15 cellular contexts compared by ENCODE assay signal in the genomic region with DNA sequence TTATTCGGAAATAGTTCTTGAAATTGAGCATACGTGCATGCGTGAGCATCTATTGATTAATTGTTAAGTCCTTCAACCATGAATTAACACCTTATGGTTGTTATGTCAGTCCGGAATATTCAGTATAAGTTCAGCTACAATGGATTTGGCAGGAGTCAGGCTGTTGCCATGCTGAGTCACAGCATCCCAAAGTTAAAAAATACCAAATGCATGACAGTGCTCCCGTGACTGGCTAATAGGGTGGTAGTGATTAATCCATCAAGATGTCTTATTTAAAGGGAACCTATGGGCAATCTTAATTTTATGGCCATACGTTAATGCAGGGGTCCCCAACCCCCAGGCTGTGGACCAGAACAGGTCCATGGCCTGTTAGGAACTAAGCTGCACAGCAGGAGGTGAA. TPM values are rescaled to one million over a fixed set of nuclear protein-coding genes. Genes with fewer than 3 reads are reported as not detected.
DNase-seq lines count a peak whose midpoint lies in the region; ATAC-seq and TF ChIP-seq lines count a peak whose summit lies in the region.
"Had no signal": no experiment of that assay in that cellular context is flagged by ENCODE, and none has a peak within 500 bp of the region (broad histone marks: within the 10 kb centered on the region; RNA-seq: fewer than 3 reads in every experiment).

No MANE protein-coding gene starts in this region.

- no peak for TF ChIP-seq POLR2A in body of pancreas (IDR thresholded peaks at IDR 0.05)

- peak; percentile 41 for DNase-seq in AG09309 (ENCODE audit: low read depth)
- DNase-seq in HT1080 (ENCODE audit: low read depth) = peak; percentile 84
- DNase-seq in cardiac fibroblast (ENCODE audit: low read depth in 2 of 2) = peak; percentile 71 to 87
- peak; percentile 64 for DNase-seq in kidney glomerular epithelial cell (lab: John Stamatoyannopoulos, UW)
- no peak for DNase-seq in activated CD8-positive, alpha-beta memory T cell treated with anti-CD3 and anti-CD28 coated beads, Interleukin-2, amount 50 U/mL, for 4 hours
- DNase-seq in body of pancreas = no peak
- DNase-seq in NCI-H2029 treated with DMSO at 0.1 percent for 48 hours (lab: John Stamatoyannopoulos, UW) = no peak
- no peak for DNase-seq in GM13977 (ENCODE audit: low spot score)
- DNase-seq: activated T-cell treated with anti-CD3 and anti-CD28 coated beads, Interleukin-2, amount 50 U/mL, for 48 hours; CD4-positive, CD25-positive, alpha-beta regulatory T cell; NCI-H1417 had no signal

- H3K27me3 ChIP-seq in body of pancreas = no peaks in the 10 kb centered on the region

- H3K36me3 ChIP-seq in body of pancreas (replicated peaks in 1 of 2; ENCODE audit: insufficient read depth in 1 of 2, low read depth in 2 of 2) = peaks cover 3 to 19% of the 10 kb centered on the region in 2 donors

- intact Hi-C loops in body of pancreas (cut with DNase I) = no loop called here

- no peak for ATAC-seq in body of pancreas
- ATAC-seq: activated CD4-positive, CD25-positive, alpha-beta regulatory T cell treated with anti-CD3 and anti-CD28 coated beads, Interleukin-2, amount 50 U/mL, for 24 hours; natural killer cell treated with Interleukin-12 subunit alpha and Interleukin-12 subunit beta and Interleukin-15 and Interleukin-18, amount 100 ng/mL, for 72 hours had no signal

- TF ChIP-seq CTCF in AG09309 (IDR thresholded peaks at IDR 0.05; ENCODE audit: control insufficient read depth, insufficient read depth, low read depth, low read length, missing control alignments) = no peak
- TF ChIP-seq CTCF in cardiac fibroblast (IDR thresholded peaks at IDR 0.05; ENCODE audit: low read depth, low read length) = no peak
- TF ChIP-seq CTCF in body of pancreas (IDR thresholded peaks at IDR 0.05) = no peak
- no peak for TF ChIP-seq CTCF in GM13977 (IDR thresholded peaks at IDR 0.05; ENCODE audit: extremely low read depth, insufficient read depth, missing control alignments)

- H3K4me3 ChIP-seq in AG09309 (ENCODE audit: control insufficient read depth, low read depth, low read length) = no peak overlapping the region
- no peak overlapping the region for H3K4me3 ChIP-seq in cardiac fibroblast (replicated peaks in 1 of 2; ENCODE audit: low read depth in 2 of 2, low read length in 2 of 2)
- H3K4me3 ChIP-seq in body of pancreas = no peak overlapping the region
- H3K4me3 ChIP-seq: SK-N-MC had no signal

- 82 to 89% methylated on average over 6 of the region's 6 CpGs for WGBS in body of pancreas, 2 donors

- in situ Hi-C loops in GM13977 (cut with MboI; ENCODE audit: low pct_unique_long_range_greater_than_20kb, low sequenced_read_pairs, unreplicated experiment) = no loop called here

- no peaks in the 10 kb centered on the region for H3K4me1 ChIP-seq in body of pancreas

- no peaks in the 10 kb centered on the region for H3K9me3 ChIP-seq in body of pancreas

- H3K27ac ChIP-seq in body of pancreas = no peak overlapping the region
- H3K27ac ChIP-seq: SK-N-MC had no signal

RNA-seq across cellular contexts. Expression of a gene that starts 10.5 kb away (rescaled TPM):
- 53.3 and 60.9 TPM in 2 replicates for total RNA-seq in HT1080 (2014; rRNA removed; shearing (Covaris generic))
- 51.7 and 55.9 TPM in 2 replicates for polyA plus RNA-seq in HT1080 (2015; cell fraction: cytosol; rRNA removed)
- polyA plus RNA-seq in HT1080 (2015; cell fraction: nucleus; rRNA removed) = 83.9 and 87.6 TPM in 2 replicates
- total RNA-seq in body of pancreas = 1 to 10 TPM; 4.9 to 9.9 TPM

RNA-seq across cellular contexts. Expression of a gene that starts 29.7 kb away (rescaled TPM):
- 16.9 and 23.9 TPM in 2 replicates for total RNA-seq in HT1080 (2014; rRNA removed; shearing (Covaris generic))
- polyA plus RNA-seq in HT1080 (2015; cell fraction: cytosol; rRNA removed) = 17.1 and 19.3 TPM in 2 replicates
- 12.8 and 13.6 TPM in 2 replicates for polyA plus RNA-seq in HT1080 (2015; cell fraction: nucleus; rRNA removed)
- total RNA-seq in body of pancreas = 10 to 100 TPM in 1 of 2 donors, 1 to 10 TPM in 1; 5.6 to 12.7 TPM

RNA-seq across cellular contexts. Expression of a gene that starts 31.9 kb away (rescaled TPM):
- total RNA-seq in HT1080 (2014; rRNA removed; shearing (Covaris generic)) = not detected in 2 replicates
- not detected in 2 replicates for polyA plus RNA-seq in HT1080 (2015; cell fraction: cytosol; rRNA removed)
- polyA plus RNA-seq in HT1080 (2015; cell fraction: nucleus; rRNA removed) = not detected in 2 replicates
- total RNA-seq in body of pancreas = not detected
- total RNA-seq: CD4-positive, CD25-positive, alpha-beta regulatory T cell; natural killer cell treated with Interleukin-12 subunit alpha and Interleukin-12 subunit beta and Interleukin-15 and Interleukin-18, amount 100 ng/mL, for 72 hours had no signal
- polyA plus RNA-seq: CD4-positive, CD25-positive, alpha-beta regulatory T cell; esophagus had no signal

Comparison
In these comparisons a context has a peak if more than half of its experiments do, and no peak if none do; other contexts are left out.
1. DNase-seq: peak in AG09309 (single experiment), HT1080 (single experiment), cardiac fibroblast (2 of 2) and kidney glomerular epithelial cell (single experiment); none in activated CD8-positive, alpha-beta memory T cell treated with anti-CD3 and anti-CD28 coated beads, Interleukin-2, amount 50 U/mL, for 4 hours (single experiment), body of pancreas (0 of 4), NCI-H2029 treated with DMSO at 0.1 percent for 48 hours (single experiment) and GM13977 (single experiment).